ENCODE assay signal across 9 cellular contexts in the genomic region with DNA sequence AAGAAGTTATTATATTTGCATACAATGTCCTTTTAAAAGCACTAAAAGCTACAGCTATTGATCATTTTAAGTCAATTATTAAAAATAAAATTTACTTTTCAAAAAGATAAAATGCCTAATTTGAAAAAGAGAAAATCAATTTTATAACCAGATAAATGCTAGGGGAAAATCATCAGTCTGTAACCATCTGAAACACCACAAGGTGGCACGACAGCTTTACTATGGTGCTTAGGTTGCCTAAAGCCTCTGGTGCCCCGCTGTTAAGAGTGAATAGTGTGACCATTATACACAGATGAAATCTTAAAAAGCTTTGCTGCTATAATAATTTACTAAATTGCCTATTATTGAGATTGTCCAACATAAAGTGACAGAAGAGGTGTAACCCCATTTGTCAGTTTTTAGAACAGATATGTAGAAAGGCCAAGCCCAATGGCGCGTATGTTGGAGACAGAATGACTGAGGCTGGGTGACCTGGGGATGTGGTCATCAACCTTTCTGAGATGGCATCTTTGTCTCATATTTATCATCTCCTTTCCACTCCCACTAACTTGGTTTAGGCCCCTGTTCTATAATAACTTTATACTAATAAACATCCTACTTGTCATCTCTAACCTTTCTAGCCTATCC.
DNase-seq lines count a peak whose midpoint lies in the region; ATAC-seq and TF ChIP-seq lines count a peak whose summit lies in the region.
"Had no signal": no experiment of that assay in that cellular context is flagged by ENCODE, and none has a peak within 500 bp of the region (broad histone marks: within the 10 kb centered on the region; RNA-seq: fewer than 3 reads in every experiment).

No MANE protein-coding gene starts in this region.

- H3K4me3 Mint-ChIP-seq in nephron, result no peak overlapping the region
- H3K4me3 Mint-ChIP-seq: CD4-positive, CD25-positive, alpha-beta regulatory T cell had no signal

- H3K27me3 Mint-ChIP-seq in nephron (ENCODE audit: low read depth), result no peaks in the 10 kb centered on the region

- DNase-seq in NCI-H2081 (lab: John Stamatoyannopoulos, UW) (peak; percentile 1 to 31), NCI-H2081 treated with DMSO at 0.1 percent for 48 hours (lab: John Stamatoyannopoulos, UW) (no peak), GM19240 (ENCODE audit: insufficient read length, low spot score) (peak; percentile 20), RPMI7951 (ENCODE audit: low read depth) (peak; percentile 63), epidermal melanocyte (ENCODE audit: insufficient read length, low spot score) (peak; percentile 37), NCI-H2029 treated with DMSO at 0.1 percent for 48 hours (lab: John Stamatoyannopoulos, UW) (no peak)

- peak; percentile 85 for ATAC-seq in HG03342 (IDR thresholded peaks at IDR 0.05; ENCODE audit: unreplicated experiment)

- H3K4me1 Mint-ChIP-seq in nephron, result no peaks in the 10 kb centered on the region
- H3K4me1 Mint-ChIP-seq: CD4-positive, CD25-positive, alpha-beta regulatory T cell had no signal

- peak; percentile 55 to 74 (median 62) for TF ChIP-seq CTCF in nephron (IDR thresholded peaks at IDR 0.05; ENCODE audit: unreplicated experiment in 3 of 3)

- peaks cover 33% of the 10 kb centered on the region for H3K36me3 Mint-ChIP-seq in nephron (ENCODE audit: low read depth)
- H3K36me3 Mint-ChIP-seq: CD4-positive, CD25-positive, alpha-beta regulatory T cell had no signal

- no peak overlapping the region for H3K27ac Mint-ChIP-seq in nephron
- H3K27ac Mint-ChIP-seq: CD4-positive, CD25-positive, alpha-beta regulatory T cell had no signal

- H3K9me3 Mint-ChIP-seq in nephron, result peaks cover 5% of the 10 kb centered on the region

Comparison
In these comparisons a context has a peak if more than half of its experiments do, and no peak if none do; other contexts are left out.
1. DNase-seq: peak in NCI-H2081 (2 of 2), GM19240 (single experiment), RPMI7951 (single experiment) and epidermal melanocyte (single experiment); none in NCI-H2081 treated with DMSO at 0.1 percent for 48 hours (single experiment) and NCI-H2029 treated with DMSO at 0.1 percent for 48 hours (single experiment).